8 cellular contexts compared by ENCODE assay signal in genomic region chr2:96209729-96210085, GRCh38. TPM values are rescaled to one million over a fixed set of nuclear protein-coding genes. Genes with fewer than 3 reads are reported as not detected.
DNase-seq lines count a peak whose midpoint lies in the region; ATAC-seq and TF ChIP-seq lines count a peak whose summit lies in the region.

No MANE protein-coding gene starts in this region.

- no peaks in the 10 kb centered on the region; the same call in 1 of the 2 replicates for H3K36me3 ChIP-seq in BE2C
- H3K36me3 ChIP-seq in naive thymus-derived CD4-positive, alpha-beta T cell (ENCODE audit: control insufficient read depth in 2 of 3, insufficient read depth in 3 of 3, low read length in 3 of 3): peaks cover 0 to 10% (median 0%) of the 10 kb centered on the region in 3 experiments

- peak overlapping the region; percentile 93 to 97 (median 94) for H3K4me3 Mint-ChIP-seq in IgD-negative memory B cell
- peak overlapping the region; percentile 84 to 100 (median 94) for H3K4me3 Mint-ChIP-seq in naive thymus-derived CD4-positive, alpha-beta T cell

- intact Hi-C loops in naive thymus-derived CD4-positive, alpha-beta T cell (cut with micrococcal nuclease): loop anchor here (2.0 to 10.0 kb wide), 6 partner anchors 47 to 608 kb away; partner anchors contain the start of genes ANKRD36C (in 1 of the 2), CNNM3 (in 1 of the 2), CNNM4 (in 1 of the 2) and KANSL3 (in 1 of the 2)

- H3K4me1 Mint-ChIP-seq in IgD-negative memory B cell: peaks cover 37 to 56% (median 45%) of the 10 kb centered on the region in 3 donors
- peaks cover 26 to 44% (median 41%) of the 10 kb centered on the region in 7 donors for H3K4me1 Mint-ChIP-seq in naive thymus-derived CD4-positive, alpha-beta T cell

- H3K4me3 ChIP-seq in BE2C (ENCODE audit: low read depth, low read length): peak overlapping the region; percentile 86
- peak overlapping the region; percentile 88 to 90 for H3K4me3 ChIP-seq in cardiac fibroblast (replicated peaks in 1 of 2; ENCODE audit: low read depth in 2 of 2, low read length in 2 of 2)
- no peak overlapping the region for H3K4me3 ChIP-seq in naive thymus-derived CD4-positive, alpha-beta T cell (ENCODE audit: low read length)

- peak overlapping the region in 2 of 3 donors; percentile 89 to 92 for H3K27ac Mint-ChIP-seq in IgD-negative memory B cell
- peak overlapping the region in 8 of 9 donors; percentile 49 to 91 (median 74) for H3K27ac Mint-ChIP-seq in naive thymus-derived CD4-positive, alpha-beta T cell

- H3K9me3 Mint-ChIP-seq in IgD-negative memory B cell: no peaks in the 10 kb centered on the region
- H3K9me3 Mint-ChIP-seq in naive thymus-derived CD4-positive, alpha-beta T cell: no peaks in the 10 kb centered on the region

- TF ChIP-seq CTCF in BE2C (IDR thresholded peaks at IDR 0.05; ENCODE audit: low read depth, low read length): no peak
- TF ChIP-seq CTCF in cardiac fibroblast (IDR thresholded peaks at IDR 0.05; ENCODE audit: low read depth, low read length): no peak

- H3K4me1 ChIP-seq in BE2C: no peaks in the 10 kb centered on the region
- peaks cover 24% of the 10 kb centered on the region in 2 donors for H3K4me1 ChIP-seq in naive thymus-derived CD4-positive, alpha-beta T cell (ENCODE audit: control insufficient read depth in 2 of 2, insufficient read depth in 2 of 2, low read length in 2 of 2)

- no peak for DNase-seq in BE2C
- no peak for DNase-seq in cardiac fibroblast (ENCODE audit: low read depth in 2 of 2)
- DNase-seq in naive thymus-derived CD4-positive, alpha-beta T cell: no peak
- no peak for DNase-seq in A172 (ENCODE audit: low spot score)
- no peak for DNase-seq in activated CD8-positive, alpha-beta memory T cell treated with anti-CD3 and anti-CD28 coated beads, Interleukin-2, amount 50 U/mL, for 4 hours
- no peak for DNase-seq in NCI-H2081 (lab: John Stamatoyannopoulos, UW)

- H3K9me3 ChIP-seq in BE2C: no peaks in the 10 kb centered on the region
- H3K9me3 ChIP-seq in naive thymus-derived CD4-positive, alpha-beta T cell (ENCODE audit: control insufficient read depth in 2 of 3, low read length in 3 of 3): no peaks in the 10 kb centered on the region

- H3K27me3 Mint-ChIP-seq in IgD-negative memory B cell: no peaks in the 10 kb centered on the region
- H3K27me3 Mint-ChIP-seq in naive thymus-derived CD4-positive, alpha-beta T cell: no peaks in the 10 kb centered on the region

- ATAC-seq in naive thymus-derived CD4-positive, alpha-beta T cell: no peak
- no peak for ATAC-seq in GM18498 (IDR thresholded peaks at IDR 0.05; ENCODE audit: unreplicated experiment)

- CTCF ChIA-PET in naive thymus-derived CD4-positive, alpha-beta T cell (lab: Charles Lee): no interaction called here

- H3K27me3 ChIP-seq in BE2C: no peaks in the 10 kb centered on the region
- no peaks in the 10 kb centered on the region for H3K27me3 ChIP-seq in naive thymus-derived CD4-positive, alpha-beta T cell (ENCODE audit: control insufficient read depth in 2 of 2, insufficient read depth in 2 of 2, low read length in 2 of 2)

- no peak overlapping the region for H3K27ac ChIP-seq in naive thymus-derived CD4-positive, alpha-beta T cell (ENCODE audit: low read depth, low read length)

- H3K36me3 Mint-ChIP-seq in IgD-negative memory B cell: peaks cover 7% of the 10 kb centered on the region
- H3K36me3 Mint-ChIP-seq in naive thymus-derived CD4-positive, alpha-beta T cell: peaks cover 0 to 18% (median 0%) of the 10 kb centered on the region in 5 donors

- POLR2A ChIA-PET in naive thymus-derived CD4-positive, alpha-beta T cell (lab: Charles Lee): interaction anchor here (0.6 to 3.2 kb wide), 8 partner anchors 29 to 157 kb away, joined by 3 to 32 read pairs (median 8); partner anchors contain the start of genes CIAO1 and TMEM127

RNA-seq across cellular contexts. Expression of gene STARD7, which starts 1.1 kb away (rescaled TPM):
- polyA plus RNA-seq in BE2C (2012; ENCODE audit: insufficient read depth, insufficient read length, low read depth): 63.0 TPM
- 193 TPM for polyA plus RNA-seq in IgD-negative memory B cell
- 100 to 1,000 TPM in 1 of 5 experiments, 10 to 100 TPM in 4; 56.5 to 133 (median 74.2) TPM for total RNA-seq in naive thymus-derived CD4-positive, alpha-beta T cell
- polyA plus RNA-seq in naive thymus-derived CD4-positive, alpha-beta T cell: 100 to 1,000 TPM; 106 to 120 TPM
- total RNA-seq in A172 (2014; rRNA removed; shearing (Covaris generic)): 191 and 196 TPM in 2 replicates

RNA-seq across cellular contexts. Expression of gene TMEM127, which starts 56.1 kb away (rescaled TPM):
- polyA plus RNA-seq in BE2C (2012; ENCODE audit: insufficient read depth, insufficient read length, low read depth): 16.8 TPM
- 41.7 TPM for polyA plus RNA-seq in IgD-negative memory B cell
- total RNA-seq in naive thymus-derived CD4-positive, alpha-beta T cell: 10 to 100 TPM; 33.7 to 69.0 (median 40.4) TPM
- 10 to 100 TPM; 23.6 to 38.0 TPM for polyA plus RNA-seq in naive thymus-derived CD4-positive, alpha-beta T cell
- 35.0 and 37.8 TPM in 2 replicates for total RNA-seq in A172 (2014; rRNA removed; shearing (Covaris generic))

RNA-seq across cellular contexts. Expression of gene CIAO1, which starts 56.3 kb away (rescaled TPM):
- polyA plus RNA-seq in BE2C (2012; ENCODE audit: insufficient read depth, insufficient read length, low read depth): 73.9 TPM
- polyA plus RNA-seq in IgD-negative memory B cell: 83.5 TPM
- total RNA-seq in naive thymus-derived CD4-positive, alpha-beta T cell: 10 to 100 TPM; 62.1 to 85.3 (median 71.6) TPM
- polyA plus RNA-seq in naive thymus-derived CD4-positive, alpha-beta T cell: 100 to 1,000 TPM in 1 of 2 donors, 10 to 100 TPM in 1; 85.5 to 115 TPM
- total RNA-seq in A172 (2014; rRNA removed; shearing (Covaris generic)): 118 and 119 TPM in 2 replicates
